24 cellular contexts compared by ENCODE assay signal in genomic region chr3:50183755-50184154, GRCh38. TPM values are rescaled to one million over a fixed set of nuclear protein-coding genes. Genes with fewer than 3 reads are reported as not detected.
DNase-seq lines count a peak whose midpoint lies in the region; ATAC-seq and TF ChIP-seq lines count a peak whose summit lies in the region.
"Had no signal": no experiment of that assay in that cellular context is flagged by ENCODE, and none has a peak within 500 bp of the region (broad histone marks: within the 10 kb centered on the region; RNA-seq: fewer than 3 reads in every experiment).

No MANE protein-coding gene starts in this region.

- WGBS in esophagus squamous epithelium, 2 donors = 68 to 80% methylated on average over 1 to 2 of the region's 6 CpGs

- peaks cover 19 to 100% (median 30%) of the 10 kb centered on the region in 3 donors for H3K36me3 ChIP-seq in esophagus squamous epithelium
- H3K36me3 ChIP-seq: HAP-1, MG63 had no signal

- no peak overlapping the region for H3K4me3 Mint-ChIP-seq in stimulated activated naive B cell treated with anti-CD40 and anti-IgM and Interleukin-4, amounts not matched to agents 10 μg/mL and 1 μg/mL and 100 μg/mL, for 72 hours
- H3K4me3 Mint-ChIP-seq: CD4-positive, alpha-beta memory T cell; GM23338; HFFc6 had no signal

- CTCF ChIA-PET in RWPE1 (lab: Yijun Ruan, JAX) = no interaction called here

- TF ChIP-seq POLR2A in esophagus squamous epithelium (IDR thresholded peaks at IDR 0.05) = no peak

- peak overlapping the region; percentile 80 for H3K27ac ChIP-seq in RWPE1
- peak overlapping the region; percentile 3 to 64 (median 54) for H3K27ac ChIP-seq in esophagus squamous epithelium
- H3K27ac ChIP-seq: BLaER1 treated with 17β-estradiol and CSF1 and Interleukin-3, amounts not matched to agents 10 nM and 100 nM had no signal

- intact Hi-C loops in esophagus squamous epithelium (cut with DNase I) = no loop called here

- no peaks in the 10 kb centered on the region for H3K36me3 Mint-ChIP-seq in stimulated activated naive B cell treated with anti-CD40 and anti-IgM and Interleukin-4, amounts not matched to agents 10 μg/mL and 1 μg/mL and 100 μg/mL, for 72 hours
- H3K36me3 Mint-ChIP-seq: CD4-positive, alpha-beta memory T cell had no signal

- peaks cover 0 to 14% of the 10 kb centered on the region in 2 donors for H3K27me3 Mint-ChIP-seq in stimulated activated naive B cell treated with anti-CD40 and anti-IgM and Interleukin-4, amounts not matched to agents 10 μg/mL and 1 μg/mL and 100 μg/mL, for 72 hours

- no peaks in the 10 kb centered on the region for H3K9me3 ChIP-seq in esophagus squamous epithelium
- H3K9me3 ChIP-seq: BLaER1 treated with 17β-estradiol and CSF1 and Interleukin-3, amounts not matched to agents 10 nM and 100 nM; HAP-1; MG63; SK-N-SH had no signal

- no peak for ATAC-seq in stimulated activated naive B cell treated with anti-CD40 and anti-IgM and Interleukin-4, amounts not matched to agents 10 μg/mL and 1 μg/mL and 100 μg/mL, for 72 hours (replicated peaks)
- ATAC-seq: GM23338 had no signal

- POLR2A ChIA-PET in RWPE1 (lab: Yijun Ruan, JAX; ENCODE audit: low non-redundant PET) = no interaction called here

- H3K9me3 Mint-ChIP-seq in stimulated activated naive B cell treated with anti-CD40 and anti-IgM and Interleukin-4, amounts not matched to agents 10 μg/mL and 1 μg/mL and 100 μg/mL, for 72 hours = no peaks in the 10 kb centered on the region
- H3K9me3 Mint-ChIP-seq: CD4-positive, alpha-beta memory T cell; GM23338; HFFc6 had no signal

- DNase-seq in ELF-1 (ENCODE audit: low read depth, low spot score) (peak; percentile 61), RWPE1 (ENCODE audit: low spot score) (no peak), esophagus squamous epithelium (lab: John Stamatoyannopoulos, UW) (no peak), GDM1 (lab: John Stamatoyannopoulos, UW) (no peak), DMS79 (lab: John Stamatoyannopoulos, UW) (no peak), NCI-H2029 (lab: John Stamatoyannopoulos, UW) (no peak)
- no peak for DNase-seq in stimulated activated naive B cell treated with anti-CD40 and anti-IgM and Interleukin-4, amounts not matched to agents 10 μg/mL and 1 μg/mL and 100 μg/mL, for 72 hours
- DNase-seq: COR-L47, DMS79 treated with DMSO at 0.1 percent for 48 hours, HFFc6, KG1, MG63, NCI-H1105 treated with DMSO at 0.1 percent for 48 hours, NCI-H146, NCI-H1930, NCI-H446, NCI-H524 treated with DMSO at 0.1 percent for 48 hours, SK-N-SH, SW 1271 had no signal

- peaks cover 3 to 45% (median 15%) of the 10 kb centered on the region in 3 donors for H3K4me1 ChIP-seq in esophagus squamous epithelium
- H3K4me1 ChIP-seq: HAP-1 had no signal

- no peaks in the 10 kb centered on the region for H3K27me3 ChIP-seq in esophagus squamous epithelium
- H3K27me3 ChIP-seq: BLaER1 treated with 17β-estradiol and CSF1 and Interleukin-3, amounts not matched to agents 10 nM and 100 nM; MG63 had no signal

- TF ChIP-seq CTCF in RWPE1 (conservative IDR thresholded peaks at IDR 0.05; ENCODE audit: low read depth) = no peak
- TF ChIP-seq CTCF in esophagus squamous epithelium (IDR thresholded peaks at IDR 0.05) = no peak

- no peak overlapping the region for H3K4me3 ChIP-seq in esophagus squamous epithelium
- H3K4me3 ChIP-seq: BLaER1 treated with 17β-estradiol and CSF1 and Interleukin-3, amounts not matched to agents 10 nM and 100 nM; GM23338; HAP-1; MG63 had no signal

- peak overlapping the region; percentile 49 for H3K27ac Mint-ChIP-seq in stimulated activated naive B cell treated with anti-CD40 and anti-IgM and Interleukin-4, amounts not matched to agents 10 μg/mL and 1 μg/mL and 100 μg/mL, for 72 hours
- H3K27ac Mint-ChIP-seq: GM23338, HFFc6 had no signal

- no peaks in the 10 kb centered on the region for H3K4me1 Mint-ChIP-seq in stimulated activated naive B cell treated with anti-CD40 and anti-IgM and Interleukin-4, amounts not matched to agents 10 μg/mL and 1 μg/mL and 100 μg/mL, for 72 hours
- H3K4me1 Mint-ChIP-seq: CD4-positive, alpha-beta memory T cell had no signal

RNA-seq across cellular contexts. Expression of gene GNAT1, which starts 7.7 kb away (rescaled TPM):
- total RNA-seq in esophagus squamous epithelium = not detected
- total RNA-seq: CD4-positive, alpha-beta memory T cell; GM23338; HFFc6; OCI-LY7 had no signal

RNA-seq across cellular contexts. Expression of gene SLC38A3, which starts 21.3 kb away (rescaled TPM):
- total RNA-seq in esophagus squamous epithelium = not detected
- total RNA-seq: CD4-positive, alpha-beta memory T cell; OCI-LY7 had no signal

RNA-seq across cellular contexts. Expression of gene SEMA3F, which starts 28.6 kb away (rescaled TPM):
- 100 to 1,000 TPM in 3 of 4 donors, 10 to 100 TPM in 1; 56.8 to 146 (median 109) TPM for total RNA-seq in esophagus squamous epithelium
- total RNA-seq: CD4-positive, alpha-beta memory T cell had no signal

RNA-seq across cellular contexts. Expression of gene GNAI2, which starts 52.2 kb away (rescaled TPM):
- total RNA-seq in esophagus squamous epithelium = 100 to 1,000 TPM in 2 of 4 donors, 10 to 100 TPM in 2; 39.8 to 122 (median 76.5) TPM
